In genomic region chr6:53361549-53362031, GRCh38 we compare ENCODE assay signal across 8 cellular contexts. TPM values are rescaled to one million over a fixed set of nuclear protein-coding genes. Genes with fewer than 3 reads are reported as not detected.
DNase-seq lines count a peak whose midpoint lies in the region; ATAC-seq and TF ChIP-seq lines count a peak whose summit lies in the region.

No MANE protein-coding gene starts in this region.

- H2BK5ac ChIP-seq in mesenchymal stem cell (ENCODE audit: low read depth, low read length, poor library complexity, severe bottlenecking): no peak overlapping the region

- H2BK120ac ChIP-seq in mesenchymal stem cell (ENCODE audit: low read depth, low read length): peak overlapping the region; percentile 34

- H3K4me3 ChIP-seq in mesenchymal stem cell (ENCODE audit: insufficient read depth in 1 of 2, low read depth in 1 of 2, low read length in 2 of 2): no peak overlapping the region

- peak overlapping the region; percentile 35 for H2AK5ac ChIP-seq in mesenchymal stem cell (ENCODE audit: low read length, severe bottlenecking)

- H3K14ac ChIP-seq in mesenchymal stem cell (ENCODE audit: low read length in 2 of 2): no peak overlapping the region

- H4K8ac ChIP-seq in mesenchymal stem cell (ENCODE audit: low read length): peak overlapping the region; percentile 41

- H3K27ac ChIP-seq in KOPT-K1 (ENCODE audit: low read depth, low read length, poor library complexity, severe bottlenecking) (peak overlapping the region; percentile 99), mesenchymal stem cell (ENCODE audit: low read length, poor library complexity, severe bottlenecking) (no peak overlapping the region)

- H3K9me3 ChIP-seq in KOPT-K1 (ENCODE audit: insufficient read depth, low read length, poor library complexity, severe bottlenecking) (no peaks in the 10 kb centered on the region), mesenchymal stem cell (ENCODE audit: control insufficient read depth, low read length) (no peaks in the 10 kb centered on the region)

- CTCF ChIA-PET in HEK293T (lab: Yijun Ruan, JAX): no interaction called here

- no peaks in the 10 kb centered on the region for H3K36me3 ChIP-seq in KOPT-K1 (ENCODE audit: insufficient read depth, low read length)
- H3K36me3 ChIP-seq in mesenchymal stem cell (ENCODE audit: control insufficient read depth in 1 of 2, insufficient read depth in 2 of 2, low read depth in 1 of 2, low read length in 2 of 2): peaks cover 0 to 3% of the 10 kb centered on the region in 2 experiments

- H2AFZ ChIP-seq in mesenchymal stem cell (ENCODE audit: low read depth, low read length): no peak overlapping the region

- no peaks in the 10 kb centered on the region for H3K27me3 ChIP-seq in mesenchymal stem cell (ENCODE audit: control insufficient read depth in 1 of 2, insufficient read depth in 1 of 2, low read length in 2 of 2)

- no peak overlapping the region for H2BK15ac ChIP-seq in mesenchymal stem cell (ENCODE audit: low read depth, poor library complexity, severe bottlenecking)

- no peak overlapping the region for H3K18ac ChIP-seq in mesenchymal stem cell (ENCODE audit: low read depth in 1 of 2, low read length in 2 of 2)

- no peak for ATAC-seq in GM21737 (IDR thresholded peaks at IDR 0.05; ENCODE audit: unreplicated experiment)
- ATAC-seq in HG02763 (IDR thresholded peaks at IDR 0.05; ENCODE audit: unreplicated experiment): no peak

- no peak overlapping the region for H4K91ac ChIP-seq in mesenchymal stem cell (ENCODE audit: low read length)

- no peak overlapping the region for H3K4me2 ChIP-seq in mesenchymal stem cell (ENCODE audit: low read length, poor library complexity, severe bottlenecking)

- peaks cover 10% of the 10 kb centered on the region for H3K4me1 ChIP-seq in mesenchymal stem cell (ENCODE audit: control insufficient read depth, insufficient read depth, low read depth, low read length)

- H2BK12ac ChIP-seq in mesenchymal stem cell (ENCODE audit: low read length in 2 of 2): peak overlapping the region; percentile 28 to 31

- WGBS in mesenchymal stem cell: 87% methylated on average over 4 of the region's 4 CpGs

- H3K23ac ChIP-seq in mesenchymal stem cell (ENCODE audit: low read length in 2 of 2): no peak overlapping the region

- POLR2A ChIA-PET in HEK293T (lab: Yijun Ruan, JAX): interaction anchor here (2.6 kb wide), 1 partner anchor 13 kb away, joined by 23 read pairs; the partner anchor contains the start of gene ELOVL5

- H3K4ac ChIP-seq in mesenchymal stem cell (ENCODE audit: low read depth in 1 of 2, low read length in 2 of 2): no peak overlapping the region

- DNase-seq in EL (peak; percentile 29), activated T-helper 1 cell treated with Interleukin-2 at 50 U/mL for 16 hours (ENCODE audit: low read depth) (peak; percentile 38), mesenchymal stem cell (no peak), HEK293T (ENCODE audit: extremely low spot score) (no peak), GM19240 (ENCODE audit: insufficient read length, low spot score) (no peak)

- peak overlapping the region; percentile 9 for H3K9ac ChIP-seq in mesenchymal stem cell (ENCODE audit: low read length)

- no peaks in the 10 kb centered on the region for H3K79me1 ChIP-seq in mesenchymal stem cell (replicated peaks; ENCODE audit: low read length, poor library complexity, severe bottlenecking)

TF ChIP-seq in HEK293T, 16 proteins besides CTCF, POLR2A, EP300 and RAD21:
- no peak for TF ChIP-seq SUZ12 (IDR thresholded peaks at IDR 0.05)
- TF ChIP-seq PKNOX1 (IDR thresholded peaks at IDR 0.05): no peak
- no peak for TF ChIP-seq FOXK2 (IDR thresholded peaks at IDR 0.05)
- no peak for TF ChIP-seq ARNT (IDR thresholded peaks at IDR 0.05)
- no peak for TF ChIP-seq HDGF (IDR thresholded peaks at IDR 0.05; ENCODE audit: borderline replicate concordance)
- no peak for TF ChIP-seq NFRKB (IDR thresholded peaks at IDR 0.05)
- no peak for TF ChIP-seq BHLHE40 (IDR thresholded peaks at IDR 0.05; ENCODE audit: borderline replicate concordance)

RNA-seq across cellular contexts. Expression of gene ELOVL5, which starts 12.8 kb away (rescaled TPM):
- polyA plus RNA-seq in mesenchymal stem cell (2013, experiment 1 of 2): 112 TPM
- polyA plus RNA-seq in mesenchymal stem cell (2013, experiment 2 of 2): 114 TPM

Comparison
In these comparisons a context has a peak if more than half of its experiments do, and no peak if none do; other contexts are left out.
1. DNase-seq: peak in EL (single experiment) and activated T-helper 1 cell treated with Interleukin-2 at 50 U/mL for 16 hours (single experiment); none in mesenchymal stem cell (single experiment), HEK293T (single experiment) and GM19240 (single experiment).